1 cellular context compared by ENCODE assay signal in genomic region chr7:44847920-44848634, GRCh38.
TF ChIP-seq lines count a peak whose summit lies in the region.

Gene H2AZ2, minus strand, starts transcription at chr7:44848087. Its CDS starts 116 bp downstream, at chr7:44847971.

TF ChIP-seq in K562, 482 proteins besides CTCF, POLR2A, EP300 and RAD21 (continued from another document and continues in another):
- TF ChIP-seq HMBOX1 (IDR thresholded peaks at IDR 0.05), result peak; percentile 33; the same call in 1 of the 2 replicates
- no peak for TF ChIP-seq HDAC6 (IDR thresholded peaks at IDR 0.05; ENCODE audit: low read depth, low read length)
- no peak for TF ChIP-seq MAFF (IDR thresholded peaks at IDR 0.05; ENCODE audit: low read length)
- no peak; the same call in 1 of the 2 replicates for TF ChIP-seq ZBTB49 (CRISPR knock-in tag; IDR thresholded peaks at IDR 0.05; ENCODE audit: borderline replicate concordance)
- no peak for TF ChIP-seq RUNX1 (IDR thresholded peaks at IDR 0.05; ENCODE audit: low read depth)
- TF ChIP-seq ZNF699 (CRISPR knock-in tag; IDR thresholded peaks at IDR 0.05; ENCODE audit: insufficient replicate concordance), result no peak
- no peak; the same call in 1 of the 2 replicates for TF ChIP-seq ELF1 (tag; IDR thresholded peaks at IDR 0.05)
- peak; percentile 69 for TF ChIP-seq TFAP4 (CRISPR knock-in tag; IDR thresholded peaks at IDR 0.05; ENCODE audit: borderline replicate concordance)
- peak; percentile 77 for TF ChIP-seq CEBPB (tag; IDR thresholded peaks at IDR 0.05)
- TF ChIP-seq SNRNP70 (optimal IDR thresholded peaks at IDR 0.05; ENCODE audit: low read depth, low read length), result no peak
- peak; percentile 80 for TF ChIP-seq TAF7 (tag; IDR thresholded peaks at IDR 0.05)
- TF ChIP-seq NFATC3 (IDR thresholded peaks at IDR 0.05), result no peak
- TF ChIP-seq RBM17 (IDR thresholded peaks at IDR 0.05; ENCODE audit: borderline replicate concordance, low read depth, low read length), result no peak
- peak; percentile 100 for TF ChIP-seq PKNOX1 (IDR thresholded peaks at IDR 0.05)
- TF ChIP-seq BACH1 (tag; IDR thresholded peaks at IDR 0.05), result no peak
- TF ChIP-seq RBFOX2 (IDR thresholded peaks at IDR 0.05; ENCODE audit: low read depth, low read length), result peak; percentile 89
- no peak for TF ChIP-seq SMARCA4 (IDR thresholded peaks at IDR 0.05)
- TF ChIP-seq TRIM24 (IDR thresholded peaks at IDR 0.05), result peak; percentile 44 to 81; a peak in 3 of 4 replicates
- peak; percentile 85 for TF ChIP-seq SIN3B (IDR thresholded peaks at IDR 0.05; ENCODE audit: low read depth)
- no peak for TF ChIP-seq TCF7L2 (IDR thresholded peaks at IDR 0.05; ENCODE audit: low read depth, low read length)
- TF ChIP-seq E2F3 (CRISPR knock-in tag; IDR thresholded peaks at IDR 0.05), result peak; percentile 99
- peak; percentile 97 for TF ChIP-seq GATAD2B (IDR thresholded peaks at IDR 0.05; ENCODE audit: borderline replicate concordance)
- no peak; the same call in 1 of the 2 replicates for TF ChIP-seq ZBTB33 (CRISPR knock-in tag; IDR thresholded peaks at IDR 0.05)
- peak; percentile 89 for TF ChIP-seq HINFP (tag; conservative IDR thresholded peaks at IDR 0.05; ENCODE audit: low read depth)
- TF ChIP-seq ZZZ3 (IDR thresholded peaks at IDR 0.05), result peak; percentile 96
- peak; percentile 86; the same call in 1 of the 2 replicates for TF ChIP-seq MTA3 (IDR thresholded peaks at IDR 0.05; ENCODE audit: borderline replicate concordance)
- peak; percentile 64 for TF ChIP-seq USF1 (CRISPR knock-in tag; IDR thresholded peaks at IDR 0.05)
- TF ChIP-seq ZNF586 (CRISPR knock-in tag; conservative IDR thresholded peaks at IDR 0.05), result no peak
- peak; percentile 49 for TF ChIP-seq C11orf30 (IDR thresholded peaks at IDR 0.05; ENCODE audit: low read depth)
- TF ChIP-seq STAT6 (CRISPR knock-in tag; IDR thresholded peaks at IDR 0.05), result no peak
- TF ChIP-seq PHTF2 (CRISPR knock-in tag; IDR thresholded peaks at IDR 0.05), result no peak
- peak; percentile 38; the same call in 1 of the 2 replicates for TF ChIP-seq MITF (IDR thresholded peaks at IDR 0.05)
- no peak for TF ChIP-seq EWSR1 (IDR thresholded peaks at IDR 0.05; ENCODE audit: borderline replicate concordance, low read depth, partially characterized antibody)
- TF ChIP-seq RBM39 (optimal IDR thresholded peaks at IDR 0.05; ENCODE audit: low read depth, low read length), result no peak
- no peak for TF ChIP-seq RFX7 (CRISPR knock-in tag; IDR thresholded peaks at IDR 0.05)
- TF ChIP-seq PHF21A (IDR thresholded peaks at IDR 0.05; ENCODE audit: borderline replicate concordance, low read depth), result peak; percentile 82
- no peak for TF ChIP-seq NCOA4 (IDR thresholded peaks at IDR 0.05; ENCODE audit: partially characterized antibody)
- TF ChIP-seq CEBPG (CRISPR knock-in tag; IDR thresholded peaks at IDR 0.05), result peak; percentile 92
- TF ChIP-seq CEBPG (tag; conservative IDR thresholded peaks at IDR 0.05 in 1 of 2, IDR thresholded peaks at IDR 0.05 in 1 of 2), result peak; percentile 74; a peak in 3 of 4 replicates
- TF ChIP-seq ZNF24 (IDR thresholded peaks at IDR 0.05), result no peak
- TF ChIP-seq MIER1 (IDR thresholded peaks at IDR 0.05; ENCODE audit: low read depth), result no peak
- no peak for TF ChIP-seq ZNF224 (CRISPR knock-in tag; IDR thresholded peaks at IDR 0.05)
- TF ChIP-seq EGR1 (conservative IDR thresholded peaks at IDR 0.05), result no peak; the same call in 1 of the 2 replicates
- TF ChIP-seq ZBTB1 (CRISPR knock-in tag; IDR thresholded peaks at IDR 0.05; ENCODE audit: borderline replicate concordance, low read depth), result no peak
- peak in 2 of 3 experiments; percentile 7 to 57 for TF ChIP-seq YY1 (IDR thresholded peaks at IDR 0.05; ENCODE audit: borderline replicate concordance in 1 of 3, control insufficient read depth in 1 of 3, extremely low read depth in 1 of 3, insufficient read depth in 3 of 3, insufficient read length in 1 of 3, insufficient replicate concordance in 2 of 3, low read depth in 1 of 3, low read length in 2 of 3)
- TF ChIP-seq FOS (IDR thresholded peaks at IDR 0.05; ENCODE audit: extremely low read depth, insufficient read length), result peak; percentile 99
- TF ChIP-seq SP1 (CRISPR knock-in tag; IDR thresholded peaks at IDR 0.05), result peak; percentile 95
- no peak for TF ChIP-seq HNRNPH1 (optimal IDR thresholded peaks at IDR 0.05; ENCODE audit: low read depth, low read length)
- peak; percentile 98 for TF ChIP-seq CTBP1 (IDR thresholded peaks at IDR 0.05; ENCODE audit: borderline replicate concordance)
- TF ChIP-seq ZSCAN32 (CRISPR knock-in tag; IDR thresholded peaks at IDR 0.05), result peak; percentile 26; the same call in 1 of the 2 replicates
- TF ChIP-seq MLX (CRISPR knock-in tag; conservative IDR thresholded peaks at IDR 0.05), result no peak
- TF ChIP-seq KDM5B (IDR thresholded peaks at IDR 0.05; ENCODE audit: insufficient replicate concordance, low read depth, low read length), result peak; percentile 87
- TF ChIP-seq MYC (IDR thresholded peaks at IDR 0.05; ENCODE audit: low read depth, low read length), result peak; percentile 66
- TF ChIP-seq MYC (CRISPR knock-in tag; IDR thresholded peaks at IDR 0.05; ENCODE audit: borderline replicate concordance, low read depth), result no peak
- no peak for TF ChIP-seq SNAPC5 (CRISPR knock-in tag; IDR thresholded peaks at IDR 0.05)
- TF ChIP-seq MAX (CRISPR knock-in tag; IDR thresholded peaks at IDR 0.05), result peak; percentile 60; the same call in 1 of the 2 replicates
- no peak for TF ChIP-seq HNRNPL (IDR thresholded peaks at IDR 0.05; ENCODE audit: low read depth, low read length)
- no peak for TF ChIP-seq ZNF121 (CRISPR knock-in tag; conservative IDR thresholded peaks at IDR 0.05)
- TF ChIP-seq ZNF143 (CRISPR knock-in tag; IDR thresholded peaks at IDR 0.05), result no peak
- peak; percentile 69; the same call in 1 of the 2 replicates for TF ChIP-seq KLF6 (CRISPR knock-in tag; IDR thresholded peaks at IDR 0.05; ENCODE audit: borderline replicate concordance)
